10 cellular contexts compared by ENCODE assay signal in the genomic region with DNA sequence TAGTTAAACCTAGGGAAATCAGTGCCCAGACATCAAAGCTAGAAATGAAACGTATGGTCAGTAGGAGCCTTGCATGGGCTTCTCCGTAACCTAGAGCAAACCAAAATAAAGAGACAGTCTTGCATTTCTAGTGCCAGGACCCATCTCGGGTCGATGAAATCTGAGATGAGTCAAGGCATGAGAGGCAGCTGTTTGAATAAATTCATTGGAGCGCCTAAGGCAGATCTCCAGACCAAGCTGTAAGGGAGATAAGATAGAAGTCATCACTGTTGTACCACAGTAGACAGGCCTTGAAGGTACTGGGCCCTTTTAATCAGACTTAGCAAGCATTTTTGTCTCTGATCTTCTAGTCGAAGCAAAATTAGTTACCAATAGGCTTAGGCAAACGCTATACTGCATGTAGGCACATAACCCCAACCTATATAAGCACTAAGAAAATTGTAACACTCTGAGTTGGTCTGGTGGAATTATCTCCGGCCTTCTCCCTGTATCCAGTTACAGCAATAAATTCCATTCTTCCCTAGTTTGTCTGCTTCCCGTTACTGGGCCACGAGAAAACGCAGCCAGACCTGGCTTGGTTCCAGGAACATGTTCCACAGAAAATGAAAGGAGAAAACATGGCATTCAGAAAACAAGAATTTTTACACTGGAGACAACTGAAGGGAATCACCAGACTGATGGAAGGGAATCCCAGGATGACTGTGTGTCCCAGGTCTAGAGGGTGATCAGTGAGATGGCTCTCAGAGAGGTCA. TPM values are rescaled to one million over a fixed set of nuclear protein-coding genes. Genes with fewer than 3 reads are reported as not detected.
A peak's percentile ranks its signal among the peaks of the same experiment; 100 is the strongest.
DNase-seq lines count a peak whose midpoint lies in the region; ATAC-seq and TF ChIP-seq lines count a peak whose summit lies in the region.
"Had no signal": no experiment of that assay in that cellular context is flagged by ENCODE, and none has a peak within 500 bp of the region (broad histone marks: within the 10 kb centered on the region; RNA-seq: fewer than 3 reads in every experiment).

No MANE protein-coding gene starts in this region.

- 35% methylated on average over 11 of the region's 11 CpGs for WGBS in suprapubic skin

- ATAC-seq in lower lobe of right lung = no peak
- ATAC-seq in HG03045 (IDR thresholded peaks at IDR 0.05; ENCODE audit: unreplicated experiment) = no peak
- ATAC-seq: T-helper 17 cell had no signal

- H3K27ac ChIP-seq in lower lobe of right lung (peak overlapping the region; percentile 59), suprapubic skin (peak overlapping the region; percentile 64)

- peak overlapping the region; percentile 68 for H3K4me3 Mint-ChIP-seq in HFFc6
- H3K4me3 Mint-ChIP-seq: T-helper 17 cell had no signal

- no peaks in the 10 kb centered on the region for H3K9me3 ChIP-seq in lower lobe of right lung
- H3K9me3 ChIP-seq in suprapubic skin = no peaks in the 10 kb centered on the region

- no peaks in the 10 kb centered on the region for H3K36me3 Mint-ChIP-seq in HFFc6 (ENCODE audit: low read depth)

- H3K4me3 ChIP-seq in choroid plexus epithelial cell (ENCODE audit: low read depth, low read length) (no peak overlapping the region), lower lobe of right lung (no peak overlapping the region), suprapubic skin (no peak overlapping the region)

- TF ChIP-seq CTCF in HFFc6 (IDR thresholded peaks at IDR 0.05) (no peak), choroid plexus epithelial cell (conservative IDR thresholded peaks at IDR 0.05; ENCODE audit: low read depth, low read length) (no peak), lower lobe of right lung (IDR thresholded peaks at IDR 0.05) (no peak), suprapubic skin (IDR thresholded peaks at IDR 0.05) (no peak)

- H3K27me3 Mint-ChIP-seq in HFFc6 (ENCODE audit: insufficient read depth) = peaks cover 2% of the 10 kb centered on the region

- peak overlapping the region; percentile 82 for H3K27ac Mint-ChIP-seq in HFFc6
- H3K27ac Mint-ChIP-seq: T-helper 17 cell had no signal

- no peaks in the 10 kb centered on the region for H3K9me3 Mint-ChIP-seq in HFFc6

- no peak for TF ChIP-seq EP300 in suprapubic skin (IDR thresholded peaks at IDR 0.05)

- TF ChIP-seq POLR2A in suprapubic skin (IDR thresholded peaks at IDR 0.05) = no peak

- H3K36me3 ChIP-seq in lower lobe of right lung (no peaks in the 10 kb centered on the region), suprapubic skin (no peaks in the 10 kb centered on the region)

- H3K27me3 ChIP-seq in lower lobe of right lung (ENCODE audit: low read depth) (no peaks in the 10 kb centered on the region), suprapubic skin (no peaks in the 10 kb centered on the region)

- peaks cover 31% of the 10 kb centered on the region for H3K4me1 Mint-ChIP-seq in HFFc6 (ENCODE audit: low read depth)

- DNase-seq in HFFc6 (peak; percentile 80), choroid plexus epithelial cell (ENCODE audit: low read depth) (peak; percentile 85), lower lobe of right lung (no peak), suprapubic skin (ENCODE audit: low spot score in 2 of 2) (peak in 1 of 2 donors; percentile 70), DMS114 treated with DMSO at 0.1 percent for 48 hours (lab: John Stamatoyannopoulos, UW; ENCODE audit: unreplicated experiment) (no peak), HT-29 (ENCODE audit: low spot score) (no peak)
- DNase-seq in activated effector memory CD4-positive, alpha-beta T cell treated with anti-CD3 and anti-CD28 coated beads, Interleukin-2, amount 50 U/mL, for 16 hours = no peak
- DNase-seq: NCI-H2227 treated with DMSO at 0.1 percent for 48 hours, T-helper 17 cell had no signal

- intact Hi-C loops in lower lobe of right lung (cut with DNase I) = no loop called here

- H3K4me1 ChIP-seq in lower lobe of right lung (peaks cover 7% of the 10 kb centered on the region), suprapubic skin (peaks cover 12% of the 10 kb centered on the region)

RNA-seq across cellular contexts. Expression of a gene that starts 21.1 kb away (rescaled TPM):
- 10 to 100 TPM; 55.5 to 64.7 (median 62.9) TPM for total RNA-seq in HFFc6 (2021; fragmentation: NEBNext Ultra II Directional; extraction: Animal tissue kit (Norgen Biotek cat#: 25700))
- total RNA-seq in lower lobe of right lung = 68.2 TPM
- total RNA-seq in suprapubic skin = 10 to 100 TPM; 44.4 to 58.4 (median 52.0) TPM
- total RNA-seq in HT-29 (2014; rRNA removed; shearing (Covaris generic)) = 23.4 and 23.9 TPM in 2 replicates

Comparison
In these comparisons a context has a peak if more than half of its experiments do, and no peak if none do; other contexts are left out.
1. DNase-seq: peak in HFFc6 (single experiment) and choroid plexus epithelial cell (single experiment); none in lower lobe of right lung (single experiment), DMS114 treated with DMSO at 0.1 percent for 48 hours (single experiment), HT-29 (single experiment) and activated effector memory CD4-positive, alpha-beta T cell treated with anti-CD3 and anti-CD28 coated beads, Interleukin-2, amount 50 U/mL, for 16 hours (single experiment).